ENCODE assay signal across 13 cellular contexts in the genomic region with DNA sequence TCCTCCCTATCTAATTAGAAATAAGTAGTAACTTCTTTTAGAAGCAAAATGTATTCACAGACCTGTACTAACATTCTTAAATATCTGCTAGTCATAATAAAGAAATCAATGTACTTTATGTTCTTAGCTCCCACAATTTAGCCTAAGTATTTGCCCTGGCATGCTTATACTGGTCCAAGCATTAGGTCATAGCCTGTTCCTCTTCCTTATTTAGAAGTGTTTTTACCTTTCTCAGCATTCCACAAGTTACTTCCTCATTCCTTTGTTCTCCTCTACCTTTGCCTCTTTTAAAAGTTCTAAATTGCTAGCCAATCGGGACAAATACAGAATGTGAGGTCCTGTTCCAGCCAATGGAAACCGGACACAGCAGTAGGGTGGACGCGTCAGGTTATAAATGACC. TPM values are rescaled to one million over a fixed set of nuclear protein-coding genes. Genes with fewer than 3 reads are reported as not detected.
A peak's percentile ranks its signal among the peaks of the same experiment; 100 is the strongest.
DNase-seq lines count a peak whose midpoint lies in the region; ATAC-seq and TF ChIP-seq lines count a peak whose summit lies in the region.
"Not testable (repeated sequence)": the region's sequence is repeated elsewhere in the genome, so short reads cannot be mapped to it uniquely, and the experiment has no call there.
"Had no signal": no experiment of that assay in that cellular context is flagged by ENCODE, and none has a peak within 500 bp of the region (broad histone marks: within the 10 kb centered on the region; RNA-seq: fewer than 3 reads in every experiment).

No MANE protein-coding gene starts in this region.

- H3K36me3 Mint-ChIP-seq in WTC11, result peaks cover 41% of the 10 kb centered on the region
- H3K36me3 Mint-ChIP-seq in MCF 10A (ENCODE audit: insufficient read depth, unreplicated experiment), result not testable (repeated sequence)
- H3K36me3 Mint-ChIP-seq in endodermal cell (ENCODE audit: low read depth), result peaks cover 17% of the 10 kb centered on the region

- H3K9me3 Mint-ChIP-seq in WTC11 (peaks cover 39% of the 10 kb centered on the region), MCF 10A (ENCODE audit: unreplicated experiment) (peaks cover 29% of the 10 kb centered on the region), endodermal cell (peaks cover 48% of the 10 kb centered on the region)

- not testable (repeated sequence) for H3K9ac ChIP-seq in HUES6 (ENCODE audit: low read length); endodermal cell (ENCODE audit: extremely low read depth, low read length, poor library complexity, severe bottlenecking); mesendoderm (ENCODE audit: low read length)

- not testable (repeated sequence) for ATAC-seq in WTC11, foreskin keratinocyte

- not testable (repeated sequence) for H2AK5ac ChIP-seq in mesendoderm (ENCODE audit: low read length)

- not testable (repeated sequence) for H2BK15ac ChIP-seq in mesendoderm (replicated peaks; ENCODE audit: low read depth)

- not testable (repeated sequence) for H3K4ac ChIP-seq in mesendoderm (ENCODE audit: low read depth, low read length)

- H3K79me2 ChIP-seq in mesendoderm (ENCODE audit: control insufficient read depth, insufficient read depth, low read length), result not testable (repeated sequence)

- not testable (repeated sequence) for H2BK5ac ChIP-seq in mesendoderm (ENCODE audit: low read length)

- POLR2A ChIA-PET in WTC11 (lab: Charles Lee); MCF 10A (lab: Yijun Ruan, JAX): not testable (repeated sequence)

- not testable (repeated sequence) for H3K4me3 Mint-ChIP-seq in WTC11; MCF 10A (ENCODE audit: unreplicated experiment); endodermal cell

- not testable (repeated sequence) for H3K4me1 ChIP-seq in HUES6 (ENCODE audit: control insufficient read depth, insufficient read depth, low read length); endodermal cell (ENCODE audit: control insufficient read depth, insufficient read depth, low read length); foreskin keratinocyte; mesendoderm (ENCODE audit: control insufficient read depth, low read depth, low read length)

- not testable (repeated sequence) for H3K27me3 Mint-ChIP-seq in WTC11 (ENCODE audit: low read depth); MCF 10A (ENCODE audit: insufficient read depth, unreplicated experiment); endodermal cell (ENCODE audit: insufficient read depth)

- H2BK120ac ChIP-seq in mesendoderm (ENCODE audit: low read depth, low read length), result not testable (repeated sequence)

- not testable (repeated sequence) for H3K4me3 ChIP-seq in HUES6 (ENCODE audit: low read depth, low read length); endodermal cell (ENCODE audit: low read length); mesendoderm (ENCODE audit: low read length)

- H3K27ac Mint-ChIP-seq in WTC11, result peak overlapping the region; percentile 70; the same call in 1 of the 2 replicates
- peak overlapping the region; percentile 41 for H3K27ac Mint-ChIP-seq in MCF 10A (ENCODE audit: low read depth, unreplicated experiment)
- H3K27ac Mint-ChIP-seq in endodermal cell, result peak overlapping the region; percentile 75

- intact Hi-C loops in MCF 10A (cut with micrococcal nuclease), result not testable (repeated sequence)

- H3K27ac ChIP-seq in HUES6 (ENCODE audit: low read depth, low read length), result peak overlapping the region; percentile 26; the same call in 1 of the 2 replicates
- H3K27ac ChIP-seq in endodermal cell (ENCODE audit: low read depth, low read length); foreskin keratinocyte; mesendoderm (ENCODE audit: low read depth, low read length): not testable (repeated sequence)

- BruUV-seq in MCF 10A (replicated peaks; lab: Mats Ljungman, UMichigan), result not testable (repeated sequence)

- H3K9me3 ChIP-seq in HUES6 (ENCODE audit: control insufficient read depth, insufficient read depth, low read depth, low read length), result peaks cover 26% of the 10 kb centered on the region; the same call in 1 of the 2 replicates
- peaks cover 14% of the 10 kb centered on the region for H3K9me3 ChIP-seq in endodermal cell (ENCODE audit: control insufficient read depth, low read length)

- CTCF ChIA-PET in WTC11 (lab: Charles Lee); MCF 10A (lab: Yijun Ruan, JAX): not testable (repeated sequence)

- not testable (repeated sequence) for H3K56ac ChIP-seq in mesendoderm (ENCODE audit: low read length)

- not testable (repeated sequence) for H4K5ac ChIP-seq in mesendoderm (ENCODE audit: low read length)

- not testable (repeated sequence) for H4K8ac ChIP-seq in mesendoderm (ENCODE audit: low read depth, low read length)

- not testable (repeated sequence) for H3K27me3 ChIP-seq in HUES6 (ENCODE audit: control insufficient read depth, insufficient read depth, low read length); endodermal cell (ENCODE audit: control insufficient read depth, insufficient read depth, low read length, poor library complexity, severe bottlenecking); foreskin keratinocyte; mesendoderm (ENCODE audit: insufficient read depth, low read length, poor library complexity)

- not testable (repeated sequence) for H3K36me3 ChIP-seq in HUES6 (ENCODE audit: control insufficient read depth, insufficient read depth, low read length); endodermal cell (ENCODE audit: control insufficient read depth, insufficient read depth, low read length); mesendoderm (ENCODE audit: control insufficient read depth, insufficient read depth, low read length)

- peaks cover 16% of the 10 kb centered on the region for H3K4me1 Mint-ChIP-seq in WTC11
- H3K4me1 Mint-ChIP-seq in MCF 10A (ENCODE audit: insufficient read depth, unreplicated experiment); endodermal cell: not testable (repeated sequence)

- 71 to 88% methylated on average over 1 to 4 of the region's 4 CpGs for WGBS in endodermal cell (ENCODE audit: insufficient coverage in 1 of 2, insufficient read length in 1 of 2), 2 experiments
- WGBS in mesendoderm (ENCODE audit: extremely low coverage, insufficient coverage, low lambda C conversion rate), result no CpG with 5 or more reads among the region's 4 CpGs

- not testable (repeated sequence) for H3K79me1 ChIP-seq in mesendoderm (ENCODE audit: low read length)

- DNase-seq in WTC11 (ENCODE audit: low spot score); MCF 10A (ENCODE audit: unreplicated experiment); endodermal cell: not testable (repeated sequence)
- peak; percentile 30 to 59 for DNase-seq in foreskin keratinocyte
- peak; percentile 61 for DNase-seq in mesendoderm

- not testable (repeated sequence) for H3K4me2 ChIP-seq in mesendoderm (ENCODE audit: low read length)

- TF ChIP-seq CTCF in WTC11 (IDR thresholded peaks at IDR 0.05); MCF 10A (IDR thresholded peaks at IDR 0.05; ENCODE audit: unreplicated experiment); endodermal cell (conservative IDR thresholded peaks at IDR 0.05); foreskin keratinocyte (conservative IDR thresholded peaks at IDR 0.05): not testable (repeated sequence)

- not testable (repeated sequence) for H3K18ac ChIP-seq in mesendoderm (ENCODE audit: low read length)

- H3K23ac ChIP-seq in mesendoderm (ENCODE audit: low read length), result not testable (repeated sequence)

RNA-seq across cellular contexts. Expression of a gene that starts 7.3 kb away (rescaled TPM):
- total RNA-seq in WTC11 (2021) (0.11 to 0.13 TPM (median 0.11 TPM) in 3 replicates), MCF 10A (2022) (not detected in 2 replicates), endodermal cell (under 1 TPM; 0.18 to 0.29 TPM), foreskin keratinocyte (not detected in 2 replicates)
- not detected for polyA plus RNA-seq in endodermal cell (2013, experiment 1 of 2)
- polyA plus RNA-seq in endodermal cell (2013, experiment 2 of 2), result 0.08 TPM
- polyA plus RNA-seq in foreskin keratinocyte, result not detected in 2 replicates
- 0.06 TPM for polyA plus RNA-seq in mesendoderm (2013, experiment 1 of 2)
- 0.04 TPM for polyA plus RNA-seq in mesendoderm (2013, experiment 2 of 2)
- total RNA-seq: A172; A673; Calu3; CD4-positive, alpha-beta memory T cell; G401; H7 had no signal
- polyA plus RNA-seq: BJ; CD4-positive, alpha-beta memory T cell had no signal
